In the genomic region with DNA sequence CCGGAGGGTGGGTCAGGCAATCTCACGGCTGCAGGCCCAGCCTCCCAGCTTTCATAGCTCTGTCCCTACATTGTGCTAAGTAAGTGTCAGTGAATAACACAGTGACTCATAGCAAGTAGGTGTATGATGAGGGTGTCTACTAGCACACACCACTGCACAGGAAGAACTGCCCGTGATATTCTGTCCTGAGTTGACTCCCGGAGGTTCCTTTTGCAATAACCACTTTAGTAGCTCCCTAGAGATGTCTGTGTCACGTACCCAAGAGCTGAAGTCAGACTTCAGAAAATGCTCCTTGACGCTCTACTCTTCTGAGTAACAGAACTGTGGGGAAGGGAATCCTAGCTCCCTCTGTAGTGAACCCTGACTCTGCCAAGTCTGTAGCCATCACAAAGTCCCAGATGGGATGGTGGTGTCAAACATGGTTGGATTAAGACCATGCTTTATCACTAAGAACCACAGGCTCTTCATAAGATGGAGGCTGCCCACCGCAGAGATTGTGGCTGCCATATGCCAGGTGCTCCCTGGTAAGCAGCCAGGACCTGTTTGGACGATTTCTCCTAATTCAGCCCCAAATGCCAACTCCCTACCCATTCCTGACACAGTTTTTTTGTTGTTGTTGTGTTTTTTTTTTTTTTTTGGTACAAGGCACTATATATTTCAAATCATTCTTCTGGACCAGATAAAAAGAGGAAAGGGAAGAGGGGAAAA, we compare ENCODE assay signal across 9 cellular contexts.
A peak's percentile ranks its signal among the peaks of the same experiment; 100 is the strongest.
DNase-seq lines count a peak whose midpoint lies in the region; ATAC-seq and TF ChIP-seq lines count a peak whose summit lies in the region.
"Had no signal": no experiment of that assay in that cellular context is flagged by ENCODE, and none has a peak within 500 bp of the region (broad histone marks: within the 10 kb centered on the region; RNA-seq: fewer than 3 reads in every experiment).

No MANE protein-coding gene starts in this region.

- no peaks in the 10 kb centered on the region for H3K79me2 ChIP-seq in mammary epithelial cell (ENCODE audit: insufficient read depth, low read length)

- H3K4me3 ChIP-seq in mammary epithelial cell (replicated peaks in 1 of 3; ENCODE audit: insufficient read depth in 1 of 3, low read depth in 2 of 3, low read length in 3 of 3) (no peak overlapping the region), psoas muscle (no peak overlapping the region)
- H3K4me3 ChIP-seq: SK-N-MC had no signal

- ATAC-seq in HG03095 (IDR thresholded peaks at IDR 0.05; ENCODE audit: unreplicated experiment): peak; percentile 82
- ATAC-seq in psoas muscle: peak in 3 of 4 donors; percentile 42 to 70 (median 65)

- TF ChIP-seq CTCF in mammary epithelial cell (conservative IDR thresholded peaks at IDR 0.05 in 1 of 2, IDR thresholded peaks at IDR 0.05 in 1 of 2; ENCODE audit: extremely low read depth in 1 of 2, insufficient read depth in 1 of 2, low read depth in 1 of 2, low read length in 2 of 2) (no peak), psoas muscle (IDR thresholded peaks at IDR 0.05) (no peak)

- in situ Hi-C loops in mammary epithelial cell (cut with MboI; ENCODE audit: low sequenced_read_pairs in 2 of 2): no loop called here

- H3K36me3 ChIP-seq in mammary epithelial cell (ENCODE audit: insufficient read depth, low read length): no peaks in the 10 kb centered on the region
- no peaks in the 10 kb centered on the region for H3K36me3 ChIP-seq in psoas muscle (ENCODE audit: insufficient read depth in 1 of 2, low read depth in 1 of 2)

- CTCF ChIA-PET in mammary epithelial cell (lab: Charles Lee; ENCODE audit: low non-redundant PET): no interaction called here

- H3K27me3 ChIP-seq in mammary epithelial cell (ENCODE audit: insufficient read depth, low read length) (no peaks in the 10 kb centered on the region), psoas muscle (ENCODE audit: insufficient read depth in 3 of 3, low read length in 2 of 3) (no peaks in the 10 kb centered on the region)

- no peak overlapping the region for H3K4me2 ChIP-seq in mammary epithelial cell (ENCODE audit: insufficient read depth, low read depth, low read length)

- H3K27ac ChIP-seq in mammary epithelial cell (ENCODE audit: insufficient read depth, low read depth, low read length): no peak overlapping the region
- H3K27ac ChIP-seq in psoas muscle: no peak overlapping the region
- H3K27ac ChIP-seq: SK-N-MC had no signal

- BruUV-seq in mammary epithelial cell (replicated peaks; lab: Mats Ljungman, UMichigan): no TSS peak

- DNase-seq in EL (peak; percentile 13), mammary epithelial cell (peak; percentile 65), psoas muscle (no peak), NCI-H187 (lab: John Stamatoyannopoulos, UW) (no peak), NCI-H526 (lab: John Stamatoyannopoulos, UW) (no peak), DMS114 treated with DMSO at 0.1 percent for 48 hours (lab: John Stamatoyannopoulos, UW; ENCODE audit: unreplicated experiment) (no peak), NCI-H524 (lab: John Stamatoyannopoulos, UW) (no peak)

- peaks cover 7% of the 10 kb centered on the region for H3K4me1 ChIP-seq in mammary epithelial cell (ENCODE audit: insufficient read depth, low read length)
- no peaks in the 10 kb centered on the region for H3K4me1 ChIP-seq in psoas muscle

- H3K9ac ChIP-seq in mammary epithelial cell (ENCODE audit: insufficient read depth, low read length): no peak overlapping the region

- WGBS in mammary epithelial cell (ENCODE audit: low coverage, missing lambda C conversion rate): 72% methylated on average over 8 of the region's 8 CpGs
- 58 to 66% (median 64%) methylated on average over 8 of the region's 8 CpGs for WGBS in psoas muscle, 3 donors

- H4K20me1 ChIP-seq in mammary epithelial cell (ENCODE audit: insufficient read depth, low read length): no peaks in the 10 kb centered on the region

- H2AFZ ChIP-seq in mammary epithelial cell (ENCODE audit: low read depth, low read length): no peak overlapping the region

- intact Hi-C loops in mammary epithelial cell (cut with micrococcal nuclease) (no loop called here), psoas muscle (cut with DNase I) (no loop called here)

- H3K9me3 ChIP-seq in mammary epithelial cell (replicated peaks; ENCODE audit: insufficient read depth, low read length): no peaks in the 10 kb centered on the region
- H3K9me3 ChIP-seq in psoas muscle: no peaks in the 10 kb centered on the region

- dilution Hi-C loops in mammary epithelial cell (cut with HindIII; ENCODE audit: low sequenced_read_pairs): no loop called here

Comparison
In these comparisons a context has a peak if more than half of its experiments do, and no peak if none do; other contexts are left out.
1. DNase-seq: peak in EL (single experiment) and mammary epithelial cell (single experiment); none in psoas muscle (0 of 2), NCI-H187 (0 of 2), NCI-H526 (0 of 2), DMS114 treated with DMSO at 0.1 percent for 48 hours (single experiment) and NCI-H524 (0 of 2).